Comparison of ENCODE assay signal across 20 cellular contexts in genomic region chr3:5153074-5153473, GRCh38. TPM values are rescaled to one million over a fixed set of nuclear protein-coding genes. Genes with fewer than 3 reads are reported as not detected.
A peak's percentile ranks its signal among the peaks of the same experiment; 100 is the strongest.
DNase-seq lines count a peak whose midpoint lies in the region; ATAC-seq, FAIRE-seq and TF ChIP-seq lines count a peak whose summit lies in the region.
"Had no signal": no experiment of that assay in that cellular context is flagged by ENCODE, and none has a peak within 500 bp of the region (broad histone marks: within the 10 kb centered on the region; RNA-seq: fewer than 3 reads in every experiment).

No MANE protein-coding gene starts in this region.

- POLR2A ChIA-PET in CD4-positive, alpha-beta T cell (lab: Charles Lee): no interaction called here
- POLR2A ChIA-PET in K562 (lab: Yijun Ruan, JAX): interaction anchor here (3.6 kb wide), 1 partner anchor 14 kb away, joined by 12 read pairs; no protein-coding TSS in a partner anchor

- no peak overlapping the region for H3K27ac ChIP-seq in CD4-positive, alpha-beta T cell (ENCODE audit: low read depth, low read length)
- no peak overlapping the region for H3K27ac ChIP-seq in GM23338 (ENCODE audit: low read depth)
- no peak overlapping the region for H3K27ac ChIP-seq in K562 (ENCODE audit: extremely low read depth, low read depth, low read length)
- H3K27ac ChIP-seq in gastroesophageal sphincter: no peak overlapping the region
- H3K27ac ChIP-seq in adrenal gland: no peak overlapping the region
- H3K27ac ChIP-seq: GM23248, HL-60 had no signal

- H3K36me3 Mint-ChIP-seq in CD4-positive, alpha-beta T cell (ENCODE audit: low read depth): peaks cover 47% of the 10 kb centered on the region
- peaks cover under 1% of the 10 kb centered on the region; the same call in 1 of the 3 replicates for H3K36me3 Mint-ChIP-seq in GM23338 (ENCODE audit: low read depth)
- peaks cover 50 to 82% of the 10 kb centered on the region in 2 donors for H3K36me3 Mint-ChIP-seq in stimulated activated naive B cell treated with anti-CD40 and anti-IgM and Interleukin-4, amounts not matched to agents 10 μg/mL and 1 μg/mL and 100 μg/mL, for 72 hours

- H3K4me2 ChIP-seq in GM23338 (no peak overlapping the region), K562 (ENCODE audit: insufficient read depth, low read length) (no peak overlapping the region)

- peaks cover 98% of the 10 kb centered on the region for H3K79me2 ChIP-seq in GM23338 (replicated peaks; ENCODE audit: insufficient read depth)
- H3K79me2 ChIP-seq in K562 (ENCODE audit: control insufficient read depth, insufficient read depth, low read length): peaks cover 98% of the 10 kb centered on the region

- H4K20me1 ChIP-seq in GM23338 (replicated peaks; ENCODE audit: insufficient read depth): peaks cover 12% of the 10 kb centered on the region
- peaks cover 12% of the 10 kb centered on the region for H4K20me1 ChIP-seq in K562 (replicated peaks; ENCODE audit: control insufficient read depth, insufficient read depth, low read length)

- BruUV-seq in K562 (replicated peaks; lab: Mats Ljungman, UMichigan): no TSS peak

- TF ChIP-seq RAD21 in K562 (CRISPR knock-in tag; conservative IDR thresholded peaks at IDR 0.05 in 1 of 2, IDR thresholded peaks at IDR 0.05 in 1 of 2): no peak

- TF ChIP-seq CTCF in CD4-positive, alpha-beta T cell (IDR thresholded peaks at IDR 0.05): no peak
- TF ChIP-seq CTCF in GM23338 (conservative IDR thresholded peaks at IDR 0.05; ENCODE audit: low read depth in 2 of 2) (no peak), K562 (IDR thresholded peaks at IDR 0.05 in 2 of 3, conservative IDR thresholded peaks at IDR 0.05 in 1 of 3; ENCODE audit: insufficient read depth in 2 of 3, low read depth in 1 of 3, low read length in 3 of 3) (no peak), gastroesophageal sphincter (IDR thresholded peaks at IDR 0.05) (no peak), adrenal gland (IDR thresholded peaks at IDR 0.05) (no peak)

- intact Hi-C loops in CD4-positive, alpha-beta T cell (cut with DNase I, micrococcal nuclease): no loop called here
- intact Hi-C loops in K562 (cut with micrococcal nuclease) (no loop called here), adrenal gland (cut with DNase I) (no loop called here)

- no peak for ATAC-seq in CD4-positive, alpha-beta T cell (ENCODE audit: poor library complexity)
- ATAC-seq in GM23338: no peak
- no peak for ATAC-seq in K562
- ATAC-seq in stimulated activated naive B cell treated with anti-CD40 and anti-IgM and Interleukin-4, amounts not matched to agents 10 μg/mL and 1 μg/mL and 100 μg/mL, for 72 hours (replicated peaks): no peak
- no peak for ATAC-seq in gastroesophageal sphincter
- no peak for ATAC-seq in GM19035 (IDR thresholded peaks at IDR 0.05; ENCODE audit: unreplicated experiment)
- ATAC-seq: GM12878 had no signal

- no peaks in the 10 kb centered on the region for H3K9me2 ChIP-seq in GM23338 (ENCODE audit: insufficient read depth)

- H3K4me1 ChIP-seq in GM23338 (ENCODE audit: insufficient read depth) (peaks cover 7% of the 10 kb centered on the region; the same call in 1 of the 2 replicates), K562 (replicated peaks in 1 of 2; ENCODE audit: control insufficient read depth in 2 of 2, insufficient read depth in 2 of 2, low read length in 2 of 2) (peaks cover 28 to 33% of the 10 kb centered on the region in 2 experiments), gastroesophageal sphincter (peaks cover 0 to 52% (median 0%) of the 10 kb centered on the region in 3 donors), adrenal gland (replicated peaks in 1 of 2) (peaks cover 0 to 15% of the 10 kb centered on the region in 2 donors)
- H3K4me1 ChIP-seq: BE2C had no signal

- H3K9me3 Mint-ChIP-seq in CD4-positive, alpha-beta T cell: no peaks in the 10 kb centered on the region
- H3K9me3 Mint-ChIP-seq in GM23338: no peaks in the 10 kb centered on the region
- H3K9me3 Mint-ChIP-seq in stimulated activated naive B cell treated with anti-CD40 and anti-IgM and Interleukin-4, amounts not matched to agents 10 μg/mL and 1 μg/mL and 100 μg/mL, for 72 hours: peaks cover 4% of the 10 kb centered on the region in 2 donors
- H3K9me3 Mint-ChIP-seq: CD4-positive, alpha-beta memory T cell had no signal

- no peaks in the 10 kb centered on the region for H3K27me3 ChIP-seq in CD4-positive, alpha-beta T cell (ENCODE audit: control insufficient read depth, insufficient read depth, low read length)
- H3K27me3 ChIP-seq in GM23338 (ENCODE audit: insufficient read depth): no peaks in the 10 kb centered on the region
- no peaks in the 10 kb centered on the region for H3K27me3 ChIP-seq in K562 (ENCODE audit: control insufficient read depth in 2 of 2, insufficient read depth in 2 of 2, low read length in 2 of 2)
- no peaks in the 10 kb centered on the region for H3K27me3 ChIP-seq in gastroesophageal sphincter
- H3K27me3 ChIP-seq in adrenal gland: no peaks in the 10 kb centered on the region
- H3K27me3 ChIP-seq: BE2C had no signal

- CTCF ChIA-PET in CD4-positive, alpha-beta T cell (lab: Charles Lee): no interaction called here
- CTCF ChIA-PET in K562 (lab: Yijun Ruan, JAX; ENCODE audit: low intra/inter-chr PET ratio): no interaction called here

- no peak overlapping the region for H3K9ac ChIP-seq in K562 (ENCODE audit: insufficient read depth in 1 of 2, low read depth in 2 of 2, low read length in 2 of 2)
- H3K9ac ChIP-seq: GM23248 had no signal

- in situ Hi-C loops in K562 (cut with MboI): no loop called here

- H2AFZ ChIP-seq in GM23338: no peak overlapping the region
- H2AFZ ChIP-seq in K562 (ENCODE audit: low read depth, low read length): no peak overlapping the region
- H2AFZ ChIP-seq: GM23248 had no signal

- H3K9me1 ChIP-seq in K562 (ENCODE audit: control insufficient read depth, insufficient read depth, low read length): no peaks in the 10 kb centered on the region

- H3K4me1 Mint-ChIP-seq in CD4-positive, alpha-beta T cell (ENCODE audit: low read depth): peaks cover 88% of the 10 kb centered on the region
- H3K4me1 Mint-ChIP-seq in GM23338: peaks cover 23% of the 10 kb centered on the region
- H3K4me1 Mint-ChIP-seq in stimulated activated naive B cell treated with anti-CD40 and anti-IgM and Interleukin-4, amounts not matched to agents 10 μg/mL and 1 μg/mL and 100 μg/mL, for 72 hours: peaks cover 56 to 93% of the 10 kb centered on the region in 2 donors

- no peak for TF ChIP-seq EP300 in K562 (IDR thresholded peaks at IDR 0.05; ENCODE audit: low read length)
- TF ChIP-seq EP300 in gastroesophageal sphincter (IDR thresholded peaks at IDR 0.05): no peak

- H3K36me3 ChIP-seq in GM23338 (ENCODE audit: insufficient read depth): no peaks in the 10 kb centered on the region
- peaks cover 4% of the 10 kb centered on the region; the same call in 1 of the 3 replicates for H3K36me3 ChIP-seq in K562 (ENCODE audit: control insufficient read depth, insufficient read depth, low read length)
- H3K36me3 ChIP-seq in gastroesophageal sphincter: no peaks in the 10 kb centered on the region
- no peaks in the 10 kb centered on the region for H3K36me3 ChIP-seq in adrenal gland (replicated peaks in 1 of 2)
- H3K36me3 ChIP-seq: BE2C had no signal

- no peaks in the 10 kb centered on the region for H3F3A ChIP-seq in GM23338 (replicated peaks; ENCODE audit: low read depth)

- no peaks in the 10 kb centered on the region for H3K27me3 Mint-ChIP-seq in CD4-positive, alpha-beta T cell
- H3K27me3 Mint-ChIP-seq in GM23338 (ENCODE audit: insufficient read depth, low read depth, poor library complexity): peaks cover 3% of the 10 kb centered on the region
- H3K27me3 Mint-ChIP-seq in stimulated activated naive B cell treated with anti-CD40 and anti-IgM and Interleukin-4, amounts not matched to agents 10 μg/mL and 1 μg/mL and 100 μg/mL, for 72 hours: no peaks in the 10 kb centered on the region
- H3K27me3 Mint-ChIP-seq: CD4-positive, alpha-beta memory T cell had no signal

- H3K4me3 ChIP-seq in GM23338: no peak overlapping the region
- H3K4me3 ChIP-seq in K562: no peak overlapping the region
- no peak overlapping the region for H3K4me3 ChIP-seq in gastroesophageal sphincter
- H3K4me3 ChIP-seq in adrenal gland: no peak overlapping the region
- H3K4me3 ChIP-seq: GM12878, GM23248 had no signal

- H3K4me3 Mint-ChIP-seq in CD4-positive, alpha-beta T cell: no peak overlapping the region
- H3K4me3 Mint-ChIP-seq in GM23338: no peak overlapping the region
- H3K4me3 Mint-ChIP-seq in stimulated activated naive B cell treated with anti-CD40 and anti-IgM and Interleukin-4, amounts not matched to agents 10 μg/mL and 1 μg/mL and 100 μg/mL, for 72 hours: no peak overlapping the region

- no peak for TF ChIP-seq POLR2A in K562 (conservative IDR thresholded peaks at IDR 0.05)
- TF ChIP-seq POLR2A in gastroesophageal sphincter (IDR thresholded peaks at IDR 0.05): no peak
- TF ChIP-seq POLR2A in adrenal gland (IDR thresholded peaks at IDR 0.05): no peak

- FAIRE-seq in K562 (lab: Jason Lieb, UNC): no peak
- FAIRE-seq: GM12878, GM19239, H54 had no signal

- H3K9me3 ChIP-seq in CD4-positive, alpha-beta T cell (ENCODE audit: control insufficient read depth, low read length): no peaks in the 10 kb centered on the region
- H3K9me3 ChIP-seq in K562 (replicated peaks; ENCODE audit: control insufficient read depth, insufficient read depth, low read depth, low read length) (0 out of 2 replicates have a peak, but pooled peaks cover 2% of the 10 kb centered on the region), gastroesophageal sphincter (no peaks in the 10 kb centered on the region), adrenal gland (replicated peaks in 1 of 3) (peaks cover 0 to 7% (median 0%) of the 10 kb centered on the region in 3 donors)
- H3K9me3 ChIP-seq: BE2C had no signal

- H3K27ac Mint-ChIP-seq in CD4-positive, alpha-beta T cell: peak overlapping the region; percentile 35
- peak overlapping the region; percentile 30 for H3K27ac Mint-ChIP-seq in GM23338
- peak overlapping the region; percentile 82 for H3K27ac Mint-ChIP-seq in stimulated activated naive B cell treated with anti-CD40 and anti-IgM and Interleukin-4, amounts not matched to agents 10 μg/mL and 1 μg/mL and 100 μg/mL, for 72 hours

- 72% methylated on average over 4 of the region's 4 CpGs for WGBS in K562 (ENCODE audit: insufficient coverage, low coverage, missing lambda C conversion rate)
- WGBS in gastroesophageal sphincter (ENCODE audit: low coverage in 1 of 2), 2 donors: 69 to 85% methylated on average over 4 of the region's 4 CpGs
- 88 to 92% (median 91%) methylated on average over 4 of the region's 4 CpGs for WGBS in adrenal gland, 4 donors

- no peak for DNase-seq in CD4-positive, alpha-beta T cell
- no peak for DNase-seq in GM23338 (ENCODE audit: low spot score)
- no peak for DNase-seq in K562 (ENCODE audit: extremely low read depth in 1 of 4, low spot score in 3 of 4)
- no peak for DNase-seq in stimulated activated naive B cell treated with anti-CD40 and anti-IgM and Interleukin-4, amounts not matched to agents 10 μg/mL and 1 μg/mL and 100 μg/mL, for 72 hours
- no peak for DNase-seq in adrenal gland
- DNase-seq: BE2C; C1 segment of cervical spinal cord; CD4-positive, alpha-beta memory T cell; DMS 273 treated with DMSO at 0.1 percent for 48 hours; DMS53; DND-41; EL; GM23248; HCEC 1CT had no signal

RNA-seq across cellular contexts. Expression of gene ARL8B, which starts 31.0 kb away (rescaled TPM):
- 10 to 100 TPM; 48.5 to 49.7 TPM for total RNA-seq in CD4-positive, alpha-beta T cell
- 25.5 and 28.3 TPM in 2 replicates for total RNA-seq in GM23338 (2014; rRNA removed; shearing (Covaris generic))
- polyA plus RNA-seq in GM23338 (2016; fragmentation: Nextera tagmentation; extraction: Ambion mirVana): 31.5 and 40.8 TPM in 2 replicates
- total RNA-seq in K562 (2011; cell fraction: chromatin; rRNA removed; ENCODE audit: low replicate concordance): 56.8 and 107 TPM in 2 replicates
- 39.1 and 40.5 TPM in 2 replicates for total RNA-seq in K562 (2011; cell fraction: nucleolus; rRNA removed)
- total RNA-seq in K562 (2011; cell fraction: nucleoplasm; rRNA removed): 58.4 and 98.3 TPM in 2 replicates
- 26.7 and 28.5 TPM in 2 replicates for total RNA-seq in K562 (2014; rRNA removed)
- total RNA-seq in K562 (2014; rRNA removed; fragmentation: Illumina TruSeq; extraction: Trizol): 85.8 and 97.1 TPM in 2 replicates
- total RNA-seq in K562 (2015; rRNA removed; fragmentation: Illumina TruSeq; extraction: Trizol): 86.1 and 96.4 TPM in 2 replicates
- total RNA-seq in K562 (2021): 73.1 and 77.2 TPM in 2 replicates
- polyA plus RNA-seq in K562 (2011; rRNA removed): 54.2 and 92.2 TPM in 2 replicates
- 25.6 and 49.0 TPM in 2 replicates for polyA plus RNA-seq in K562 (2011; cell fraction: cytosol; rRNA removed)
- polyA plus RNA-seq in K562 (2011; cell fraction: nucleus; rRNA removed): 51.2 and 66.2 TPM in 2 replicates
- 72.7 and 118 TPM in 2 replicates for polyA plus RNA-seq in K562 (2012)
- polyA plus RNA-seq in K562 (2014; fragmentation: Illumina TruSeq; extraction: Trizol): 79.2 and 99.4 TPM in 2 replicates
- 10 to 100 TPM; 47.8 to 49.6 TPM for polyA plus RNA-seq in K562 (2014; fragmentation: Nextera tagmentation; extraction: Ambion mirVana)
- polyA plus RNA-seq in K562 (2014; rRNA removed): 42.3 and 58.0 TPM in 2 replicates
- polyA minus RNA-seq in K562 (2011; rRNA and poly(A)+ RNA removed): 37.4 and 44.6 TPM in 2 replicates
- 36.6 and 38.2 TPM in 2 replicates for polyA minus RNA-seq in K562 (2011; cell fraction: cytosol; rRNA and poly(A)+ RNA removed)
- polyA minus RNA-seq in K562 (2011; cell fraction: nucleus; rRNA and poly(A)+ RNA removed): 20.3 and 24.0 TPM in 2 replicates
- total RNA-seq in gastroesophageal sphincter: 10 to 100 TPM; 41.5 to 59.9 (median 50.9) TPM
- 10 to 100 TPM; 30.4 to 78.0 (median 55.9) TPM for total RNA-seq in adrenal gland
- polyA plus RNA-seq in adrenal gland: 100 to 1,000 TPM in 1 of 3 donors, 10 to 100 TPM in 2; 27.8 to 131 (median 36.5) TPM

RNA-seq across cellular contexts. Expression of gene EDEM1, which starts 34.4 kb away (rescaled TPM):
- 100 to 1,000 TPM; 106 to 114 TPM for total RNA-seq in CD4-positive, alpha-beta T cell
- 10.4 and 36.7 TPM in 2 replicates for total RNA-seq in GM23338 (2014; rRNA removed; shearing (Covaris generic))
- polyA plus RNA-seq in GM23338 (2016; fragmentation: Nextera tagmentation; extraction: Ambion mirVana): 2.2 and 2.3 TPM in 2 replicates
- total RNA-seq in K562 (2011; cell fraction: chromatin; rRNA removed; ENCODE audit: low replicate concordance): 59.6 and 88.6 TPM in 2 replicates
- 36.5 and 42.8 TPM in 2 replicates for total RNA-seq in K562 (2011; cell fraction: nucleolus; rRNA removed)
- 58.9 and 67.9 TPM in 2 replicates for total RNA-seq in K562 (2011; cell fraction: nucleoplasm; rRNA removed)
- total RNA-seq in K562 (2014; rRNA removed): 9.3 and 17.9 TPM in 2 replicates
- 16.7 and 17.4 TPM in 2 replicates for total RNA-seq in K562 (2014; rRNA removed; fragmentation: Illumina TruSeq; extraction: Trizol)
- 11.5 and 14.3 TPM in 2 replicates for total RNA-seq in K562 (2015; rRNA removed; fragmentation: Illumina TruSeq; extraction: Trizol)
- 24.6 and 32.9 TPM in 2 replicates for total RNA-seq in K562 (2021)
- polyA plus RNA-seq in K562 (2011; rRNA removed): 36.7 and 37.6 TPM in 2 replicates
- polyA plus RNA-seq in K562 (2011; cell fraction: cytosol; rRNA removed): 18.1 and 21.2 TPM in 2 replicates
- 32.0 and 53.9 TPM in 2 replicates for polyA plus RNA-seq in K562 (2011; cell fraction: nucleus; rRNA removed)
- polyA plus RNA-seq in K562 (2012): 9.6 and 20.6 TPM in 2 replicates
- polyA plus RNA-seq in K562 (2014; fragmentation: Illumina TruSeq; extraction: Trizol): 12.8 and 13.9 TPM in 2 replicates
- polyA plus RNA-seq in K562 (2014; fragmentation: Nextera tagmentation; extraction: Ambion mirVana): 1 to 10 TPM; 6.2 to 8.8 TPM
- 15.2 and 20.7 TPM in 2 replicates for polyA plus RNA-seq in K562 (2014; rRNA removed)
- polyA minus RNA-seq in K562 (2011; rRNA and poly(A)+ RNA removed): 42.0 and 44.5 TPM in 2 replicates
- 21.0 and 33.3 TPM in 2 replicates for polyA minus RNA-seq in K562 (2011; cell fraction: cytosol; rRNA and poly(A)+ RNA removed)
- polyA minus RNA-seq in K562 (2011; cell fraction: nucleus; rRNA and poly(A)+ RNA removed): 24.0 and 38.5 TPM in 2 replicates
- 10 to 100 TPM; 18.4 to 41.7 (median 35.8) TPM for total RNA-seq in gastroesophageal sphincter
- total RNA-seq in adrenal gland: 10 to 100 TPM; 23.0 to 63.6 (median 37.4) TPM
- polyA plus RNA-seq in adrenal gland: 10 to 100 TPM in 1 of 3 donors, 1 to 10 TPM in 2; 3.1 to 24.9 (median 3.6) TPM

Comparison
In these comparisons a context has a peak if more than half of its experiments do, and no peak if none do; other contexts are left out.
1. H3K27ac Mint-ChIP-seq: peak in every context shown above with its lines; median percentile 82 in stimulated activated naive B cell treated with anti-CD40 and anti-IgM and Interleukin-4, amounts not matched to agents 10 μg/mL and 1 μg/mL and 100 μg/mL, for 72 hours; 35 in CD4-positive, alpha-beta T cell; 30 in GM23338.